In genomic region chr11:57438345-57439280, GRCh38 we compare ENCODE assay signal across 1 cellular context.
A peak's percentile ranks its signal among the peaks of the same experiment; 100 is the strongest.
TF ChIP-seq lines count a peak whose summit lies in the region.

No MANE protein-coding gene starts in this region.

TF ChIP-seq in HepG2, 621 proteins besides CTCF, POLR2A, EP300 and RAD21 (continued from another document and continues in another):
- no peak for TF ChIP-seq RBFOX2 (IDR thresholded peaks at IDR 0.05; ENCODE audit: low read depth, low read length)
- no peak for TF ChIP-seq PRDM10 (CRISPR knock-in tag; IDR thresholded peaks at IDR 0.05; ENCODE audit: low read depth)
- no peak for TF ChIP-seq HOXA5 (CRISPR knock-in tag; IDR thresholded peaks at IDR 0.05)
- TF ChIP-seq MED1 (CRISPR knock-in tag; IDR thresholded peaks at IDR 0.05) = 0 out of 2 replicates have a peak, but pooled peaks have one; percentile 20
- no peak for TF ChIP-seq RBM39 (IDR thresholded peaks at IDR 0.05; ENCODE audit: low read depth, low read length, poor library complexity, severe bottlenecking)
- TF ChIP-seq, protein P1, sequence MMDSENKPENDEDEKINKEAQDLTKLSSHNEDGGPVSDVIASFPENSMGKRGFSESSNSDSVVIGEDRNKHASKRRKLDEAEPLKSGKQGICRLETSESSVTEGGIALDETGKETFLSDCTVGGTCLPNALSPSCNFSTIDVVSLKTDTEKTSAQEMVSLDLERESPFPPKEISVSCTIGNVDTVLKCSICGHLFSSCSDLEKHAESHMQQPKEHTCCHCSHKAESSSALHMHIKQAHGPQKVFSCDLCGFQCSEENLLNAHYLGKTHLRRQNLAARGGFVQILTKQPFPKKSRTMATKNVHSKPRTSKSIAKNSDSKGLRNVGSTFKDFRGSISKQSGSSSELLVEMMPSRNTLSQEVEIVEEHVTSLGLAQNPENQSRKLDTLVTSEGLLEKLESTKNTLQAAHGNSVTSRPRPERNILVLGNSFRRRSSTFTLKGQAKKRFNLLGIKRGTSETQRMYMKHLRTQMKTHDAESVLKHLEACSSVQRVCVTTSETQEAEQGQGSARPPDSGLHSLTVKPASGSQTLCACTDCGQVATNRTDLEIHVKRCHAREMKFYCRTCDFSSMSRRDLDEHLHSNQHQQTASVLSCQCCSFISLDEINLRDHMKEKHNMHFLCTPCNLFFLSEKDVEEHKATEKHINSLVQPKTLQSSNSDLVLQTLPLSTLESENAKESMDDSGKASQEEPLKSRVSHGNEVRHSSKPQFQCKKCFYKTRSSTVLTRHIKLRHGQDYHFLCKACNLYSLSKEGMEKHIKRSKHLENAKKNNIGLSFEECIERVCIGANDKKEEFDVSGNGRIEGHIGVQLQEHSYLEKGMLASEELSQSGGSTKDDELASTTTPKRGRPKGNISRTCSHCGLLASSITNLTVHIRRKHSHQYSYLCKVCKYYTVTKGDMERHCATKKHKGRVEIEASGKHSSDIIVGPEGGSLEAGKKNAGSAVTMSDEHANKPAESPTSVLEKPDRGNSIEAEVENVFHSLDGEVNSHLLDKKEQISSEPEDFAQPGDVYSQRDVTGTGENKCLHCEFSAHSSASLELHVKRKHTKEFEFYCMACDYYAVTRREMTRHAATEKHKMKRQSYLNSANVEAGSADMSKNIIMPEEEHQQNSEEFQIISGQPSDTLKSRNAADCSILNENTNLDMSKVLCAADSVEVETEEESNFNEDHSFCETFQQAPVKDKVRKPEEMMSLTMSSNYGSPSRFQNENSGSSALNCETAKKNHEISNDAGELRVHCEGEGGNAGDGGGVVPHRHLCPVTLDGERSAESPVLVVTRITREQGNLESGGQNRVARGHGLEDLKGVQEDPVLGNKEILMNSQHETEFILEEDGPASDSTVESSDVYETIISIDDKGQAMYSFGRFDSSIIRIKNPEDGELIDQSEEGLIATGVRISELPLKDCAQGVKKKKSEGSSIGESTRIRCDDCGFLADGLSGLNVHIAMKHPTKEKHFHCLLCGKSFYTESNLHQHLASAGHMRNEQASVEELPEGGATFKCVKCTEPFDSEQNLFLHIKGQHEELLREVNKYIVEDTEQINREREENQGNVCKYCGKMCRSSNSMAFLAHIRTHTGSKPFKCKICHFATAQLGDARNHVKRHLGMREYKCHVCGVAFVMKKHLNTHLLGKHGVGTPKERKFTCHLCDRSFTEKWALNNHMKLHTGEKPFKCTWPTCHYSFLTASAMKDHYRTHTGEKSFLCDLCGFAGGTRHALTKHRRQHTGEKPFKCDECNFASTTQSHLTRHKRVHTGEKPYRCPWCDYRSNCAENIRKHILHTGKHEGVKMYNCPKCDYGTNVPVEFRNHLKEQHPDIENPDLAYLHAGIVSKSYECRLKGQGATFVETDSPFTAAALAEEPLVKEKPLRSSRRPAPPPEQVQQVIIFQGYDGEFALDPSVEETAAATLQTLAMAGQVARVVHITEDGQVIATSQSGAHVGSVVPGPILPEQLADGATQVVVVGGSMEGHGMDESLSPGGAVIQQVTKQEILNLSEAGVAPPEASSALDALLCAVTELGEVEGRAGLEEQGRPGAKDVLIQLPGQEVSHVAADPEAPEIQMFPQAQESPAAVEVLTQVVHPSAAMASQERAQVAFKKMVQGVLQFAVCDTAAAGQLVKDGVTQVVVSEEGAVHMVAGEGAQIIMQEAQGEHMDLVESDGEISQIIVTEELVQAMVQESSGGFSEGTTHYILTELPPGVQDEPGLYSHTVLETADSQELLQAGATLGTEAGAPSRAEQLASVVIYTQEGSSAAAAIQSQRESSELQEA (CRISPR knock-in tag; IDR thresholded peaks at IDR 0.05; ENCODE audit: not compliant biosample characterization) = no peak
- TF ChIP-seq PRMT3 (CRISPR knock-in tag; IDR thresholded peaks at IDR 0.05; ENCODE audit: borderline replicate concordance, low read depth) = no peak
- TF ChIP-seq YY1 (IDR thresholded peaks at IDR 0.05; ENCODE audit: insufficient read depth, insufficient replicate concordance, low read depth, low read length) = no peak
- TF ChIP-seq, protein P2, sequence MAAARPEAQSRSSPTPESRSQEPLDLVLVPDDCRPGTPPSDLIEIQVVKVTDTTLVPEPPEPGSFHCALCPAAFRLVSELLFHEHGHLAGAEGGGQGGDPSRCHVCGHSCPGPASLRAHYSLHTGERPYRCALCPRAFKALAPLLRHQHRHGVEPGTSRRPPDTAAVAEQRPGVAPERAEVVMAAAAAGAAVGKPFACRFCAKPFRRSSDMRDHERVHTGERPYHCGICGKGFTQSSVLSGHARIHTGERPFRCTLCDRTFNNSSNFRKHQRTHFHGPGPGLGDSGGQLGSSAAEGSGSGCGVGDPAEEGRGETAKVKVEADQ (CRISPR knock-in tag; IDR thresholded peaks at IDR 0.05; ENCODE audit: borderline replicate concordance) = no peak
- no peak for TF ChIP-seq NR1H2 (CRISPR knock-in tag; IDR thresholded peaks at IDR 0.05; ENCODE audit: borderline replicate concordance, low read depth)
- TF ChIP-seq KDM3A (CRISPR knock-in tag; IDR thresholded peaks at IDR 0.05; ENCODE audit: low read depth) = no peak
- TF ChIP-seq TBX2 (CRISPR knock-in tag; IDR thresholded peaks at IDR 0.05; ENCODE audit: borderline replicate concordance) = no peak
- TF ChIP-seq KDM1A (CRISPR knock-in tag; IDR thresholded peaks at IDR 0.05) = no peak
- TF ChIP-seq ZNF709 (CRISPR knock-in tag; IDR thresholded peaks at IDR 0.05) = no peak
- no peak for TF ChIP-seq ZNF501 (CRISPR knock-in tag; IDR thresholded peaks at IDR 0.05)
- TF ChIP-seq, protein P3, sequence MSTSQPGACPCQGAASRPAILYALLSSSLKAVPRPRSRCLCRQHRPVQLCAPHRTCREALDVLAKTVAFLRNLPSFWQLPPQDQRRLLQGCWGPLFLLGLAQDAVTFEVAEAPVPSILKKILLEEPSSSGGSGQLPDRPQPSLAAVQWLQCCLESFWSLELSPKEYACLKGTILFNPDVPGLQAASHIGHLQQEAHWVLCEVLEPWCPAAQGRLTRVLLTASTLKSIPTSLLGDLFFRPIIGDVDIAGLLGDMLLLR (CRISPR knock-in tag; IDR thresholded peaks at IDR 0.05) = no peak
- TF ChIP-seq HDAC2 (CRISPR knock-in tag; IDR thresholded peaks at IDR 0.05) = peak; percentile 13; the same call in 1 of the 2 replicates
- TF ChIP-seq KLF13 (CRISPR knock-in tag; IDR thresholded peaks at IDR 0.05) = no peak
- peak; percentile 77; the same call in 1 of the 2 replicates for TF ChIP-seq ZNF644 (CRISPR knock-in tag; IDR thresholded peaks at IDR 0.05; ENCODE audit: low read depth)
- no peak for TF ChIP-seq SOX5 (CRISPR knock-in tag; IDR thresholded peaks at IDR 0.05; ENCODE audit: borderline replicate concordance)
- TF ChIP-seq MEIS1 (CRISPR knock-in tag; IDR thresholded peaks at IDR 0.05; ENCODE audit: borderline replicate concordance) = no peak
- no peak for TF ChIP-seq ZNF354B (CRISPR knock-in tag; IDR thresholded peaks at IDR 0.05)
- peak; percentile 88 for TF ChIP-seq MAFF (IDR thresholded peaks at IDR 0.05; ENCODE audit: low read depth, low read length)
- no peak for TF ChIP-seq ELF3 (CRISPR knock-in tag; IDR thresholded peaks at IDR 0.05)
- TF ChIP-seq MEIS2 (CRISPR knock-in tag; IDR thresholded peaks at IDR 0.05) = 0 out of 2 replicates have a peak, but pooled peaks have one; percentile 33
- no peak for TF ChIP-seq PRDM4 (CRISPR knock-in tag; IDR thresholded peaks at IDR 0.05; ENCODE audit: borderline replicate concordance)
- no peak for TF ChIP-seq TMF1 (CRISPR knock-in tag; IDR thresholded peaks at IDR 0.05; ENCODE audit: low read depth)
- no peak for TF ChIP-seq TOPORS (CRISPR knock-in tag; IDR thresholded peaks at IDR 0.05)
- TF ChIP-seq SRSF9 (IDR thresholded peaks at IDR 0.05; ENCODE audit: borderline replicate concordance, insufficient read depth, low read depth, low read length, poor library complexity, severe bottlenecking) = no peak
- TF ChIP-seq RXRB (CRISPR knock-in tag; IDR thresholded peaks at IDR 0.05; ENCODE audit: borderline replicate concordance) = peak; percentile 18; the same call in 1 of the 2 replicates
- peak; percentile 8; the same call in 1 of the 2 replicates for TF ChIP-seq ETV5 (CRISPR knock-in tag; IDR thresholded peaks at IDR 0.05; ENCODE audit: borderline replicate concordance)
- no peak for TF ChIP-seq FOXM1 (CRISPR knock-in tag; IDR thresholded peaks at IDR 0.05)
- TF ChIP-seq HHEX (CRISPR knock-in tag; IDR thresholded peaks at IDR 0.05) = no peak
- no peak for TF ChIP-seq PCBP1 (IDR thresholded peaks at IDR 0.05; ENCODE audit: borderline replicate concordance, low read depth, low read length)
- 0 out of 2 replicates have a peak, but pooled peaks have one; percentile 23 for TF ChIP-seq ZNF317 (CRISPR knock-in tag; IDR thresholded peaks at IDR 0.05)
- 0 out of 2 replicates have a peak, but pooled peaks have one; percentile 25 for TF ChIP-seq FOXA3 (CRISPR knock-in tag; IDR thresholded peaks at IDR 0.05)
- no peak for TF ChIP-seq SOX13 (IDR thresholded peaks at IDR 0.05)
- peak in 1 of 2 experiments; percentile 23; a peak in 1 of 4 replicates for TF ChIP-seq SOX13 (CRISPR knock-in tag; conservative IDR thresholded peaks at IDR 0.05 in 1 of 2, IDR thresholded peaks at IDR 0.05 in 1 of 2)
- TF ChIP-seq NRL (CRISPR knock-in tag; IDR thresholded peaks at IDR 0.05; ENCODE audit: borderline replicate concordance) = no peak
- TF ChIP-seq JARID2 (CRISPR knock-in tag; IDR thresholded peaks at IDR 0.05; ENCODE audit: insufficient replicate concordance) = no peak
- no peak for TF ChIP-seq CBX1 (IDR thresholded peaks at IDR 0.05; ENCODE audit: low read depth)
- TF ChIP-seq MYC (CRISPR knock-in tag; IDR thresholded peaks at IDR 0.05; ENCODE audit: borderline replicate concordance) = no peak
- no peak for TF ChIP-seq KDM4B (CRISPR knock-in tag; IDR thresholded peaks at IDR 0.05)
- TF ChIP-seq NR2F6 (IDR thresholded peaks at IDR 0.05) = no peak
- TF ChIP-seq NR2F6 (CRISPR knock-in tag; IDR thresholded peaks at IDR 0.05) = peak; percentile 32; the same call in 1 of the 2 replicates
- TF ChIP-seq, protein P4, sequence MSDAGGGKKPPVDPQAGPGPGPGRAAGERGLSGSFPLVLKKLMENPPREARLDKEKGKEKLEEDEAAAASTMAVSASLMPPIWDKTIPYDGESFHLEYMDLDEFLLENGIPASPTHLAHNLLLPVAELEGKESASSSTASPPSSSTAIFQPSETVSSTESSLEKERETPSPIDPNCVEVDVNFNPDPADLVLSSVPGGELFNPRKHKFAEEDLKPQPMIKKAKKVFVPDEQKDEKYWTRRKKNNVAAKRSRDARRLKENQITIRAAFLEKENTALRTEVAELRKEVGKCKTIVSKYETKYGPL (CRISPR knock-in tag; IDR thresholded peaks at IDR 0.05) = no peak
- TF ChIP-seq FIP1L1 (IDR thresholded peaks at IDR 0.05; ENCODE audit: borderline replicate concordance, insufficient read depth, low read depth, low read length) = no peak
- no peak for TF ChIP-seq ZFYVE20 (CRISPR knock-in tag; IDR thresholded peaks at IDR 0.05; ENCODE audit: borderline replicate concordance, low read depth)
- TF ChIP-seq NR2F1 (CRISPR knock-in tag; IDR thresholded peaks at IDR 0.05) = no peak
- 0 out of 2 replicates have a peak, but pooled peaks have one; percentile 22 for TF ChIP-seq ZBTB38 (CRISPR knock-in tag; IDR thresholded peaks at IDR 0.05)
- TF ChIP-seq, protein P5, sequence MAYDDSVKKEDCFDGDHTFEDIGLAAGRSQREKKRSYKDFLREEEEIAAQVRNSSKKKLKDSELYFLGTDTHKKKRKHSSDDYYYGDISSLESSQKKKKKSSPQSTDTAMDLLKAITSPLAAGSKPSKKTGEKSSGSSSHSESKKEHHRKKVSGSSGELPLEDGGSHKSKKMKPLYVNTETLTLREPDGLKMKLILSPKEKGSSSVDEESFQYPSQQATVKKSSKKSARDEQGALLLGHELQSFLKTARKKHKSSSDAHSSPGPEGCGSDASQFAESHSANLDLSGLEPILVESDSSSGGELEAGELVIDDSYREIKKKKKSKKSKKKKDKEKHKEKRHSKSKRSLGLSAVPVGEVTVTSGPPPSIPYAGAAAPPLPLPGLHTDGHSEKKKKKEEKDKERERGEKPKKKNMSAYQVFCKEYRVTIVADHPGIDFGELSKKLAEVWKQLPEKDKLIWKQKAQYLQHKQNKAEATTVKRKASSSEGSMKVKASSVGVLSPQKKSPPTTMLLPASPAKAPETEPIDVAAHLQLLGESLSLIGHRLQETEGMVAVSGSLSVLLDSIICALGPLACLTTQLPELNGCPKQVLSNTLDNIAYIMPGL (CRISPR knock-in tag; IDR thresholded peaks at IDR 0.05; ENCODE audit: borderline replicate concordance in 1 of 2, low read depth in 1 of 2) = no peak
- no peak for TF ChIP-seq ZNF44 (CRISPR knock-in tag; IDR thresholded peaks at IDR 0.05)
- no peak for TF ChIP-seq ZEB1 (IDR thresholded peaks at IDR 0.05; ENCODE audit: insufficient replicate concordance, low read depth)
